ENCODE assay signal across 15 cellular contexts in genomic region chr1:20739225-20739624, GRCh38. TPM values are rescaled to one million over a fixed set of nuclear protein-coding genes. Genes with fewer than 3 reads are reported as not detected.
DNase-seq lines count a peak whose midpoint lies in the region; ATAC-seq and TF ChIP-seq lines count a peak whose summit lies in the region.
"Had no signal": no experiment of that assay in that cellular context is flagged by ENCODE, and none has a peak within 500 bp of the region (broad histone marks: within the 10 kb centered on the region; RNA-seq: fewer than 3 reads in every experiment).

No MANE protein-coding gene starts in this region.

- POLR2A ChIA-PET in A673 (lab: Charles Lee; ENCODE audit: low non-redundant PET) = no interaction called here

- H3K36me3 ChIP-seq in A673 (ENCODE audit: insufficient read depth, low read length, poor library complexity, severe bottlenecking) = peaks cover 65% of the 10 kb centered on the region

- H3K4me1 ChIP-seq in A673 (ENCODE audit: insufficient read depth, low read length, poor library complexity, severe bottlenecking) = no peaks in the 10 kb centered on the region
- H3K4me1 ChIP-seq: tibial nerve had no signal

- no peaks in the 10 kb centered on the region for H3K4me1 Mint-ChIP-seq in activated naive CD8-positive, alpha-beta T cell (ENCODE audit: low read depth)
- no peaks in the 10 kb centered on the region for H3K4me1 Mint-ChIP-seq in activated naive CD8-positive, alpha-beta T cell treated with anti-CD3 and anti-CD28 coated beads, Interleukin-2, amount 50 U/mL, for 24 hours
- peaks cover 3% of the 10 kb centered on the region for H3K4me1 Mint-ChIP-seq in T-helper 17 cell

- H3K4me3 ChIP-seq in fibroblast of pulmonary artery (replicated peaks; ENCODE audit: low read depth, low read length) (no peak overlapping the region), A673 (ENCODE audit: low read depth, low read length, poor library complexity, severe bottlenecking) (no peak overlapping the region)
- H3K4me3 ChIP-seq: tibial nerve had no signal

- H3K27me3 Mint-ChIP-seq in activated naive CD8-positive, alpha-beta T cell = no peaks in the 10 kb centered on the region
- no peaks in the 10 kb centered on the region for H3K27me3 Mint-ChIP-seq in activated naive CD8-positive, alpha-beta T cell treated with anti-CD3 and anti-CD28 coated beads, Interleukin-2, amount 50 U/mL, for 24 hours
- no peaks in the 10 kb centered on the region for H3K27me3 Mint-ChIP-seq in T-helper 17 cell
- H3K27me3 Mint-ChIP-seq: activated naive CD8-positive, alpha-beta T cell treated with anti-CD3 and anti-CD28 coated beads, Interleukin-2, amount 10 ng/mL, durations not matched to agents 7 days and 5 days had no signal

- ATAC-seq in activated naive CD8-positive, alpha-beta T cell treated with anti-CD3 and anti-CD28 coated beads, Interleukin-2, amount 50 U/mL, for 24 hours = no peak
- ATAC-seq in T-helper 17 cell = no peak
- ATAC-seq in HG02938 (IDR thresholded peaks at IDR 0.05; ENCODE audit: unreplicated experiment) = no peak
- ATAC-seq: HCT116 had no signal

- no peaks in the 10 kb centered on the region for H3K9me3 Mint-ChIP-seq in activated naive CD8-positive, alpha-beta T cell (ENCODE audit: low read depth)
- H3K9me3 Mint-ChIP-seq in activated naive CD8-positive, alpha-beta T cell treated with anti-CD3 and anti-CD28 coated beads, Interleukin-2, amount 50 U/mL, for 24 hours = no peaks in the 10 kb centered on the region
- H3K9me3 Mint-ChIP-seq: activated naive CD8-positive, alpha-beta T cell treated with anti-CD3 and anti-CD28 coated beads, Interleukin-2, amount 10 ng/mL, durations not matched to agents 7 days and 5 days had no signal

- peaks cover 5% of the 10 kb centered on the region for H3K36me3 Mint-ChIP-seq in activated naive CD8-positive, alpha-beta T cell
- H3K36me3 Mint-ChIP-seq in activated naive CD8-positive, alpha-beta T cell treated with anti-CD3 and anti-CD28 coated beads, Interleukin-2, amount 50 U/mL, for 24 hours (ENCODE audit: low read depth) = peaks cover 28% of the 10 kb centered on the region
- peaks cover 6% of the 10 kb centered on the region for H3K36me3 Mint-ChIP-seq in T-helper 17 cell (ENCODE audit: low read depth)

- BruUV-seq in A673 (replicated peaks; lab: Mats Ljungman, UMichigan) = no TSS peak

- CTCF ChIA-PET in A673 (lab: Charles Lee) = no interaction called here

- TF ChIP-seq CTCF in fibroblast of pulmonary artery (IDR thresholded peaks at IDR 0.05; ENCODE audit: low read length, missing control alignments) (no peak), A673 (conservative IDR thresholded peaks at IDR 0.05; ENCODE audit: low read depth, low read length) (no peak)

- H3K4me3 Mint-ChIP-seq in activated naive CD8-positive, alpha-beta T cell = no peak overlapping the region
- no peak overlapping the region for H3K4me3 Mint-ChIP-seq in activated naive CD8-positive, alpha-beta T cell treated with anti-CD3 and anti-CD28 coated beads, Interleukin-2, amount 50 U/mL, for 24 hours
- H3K4me3 Mint-ChIP-seq in T-helper 17 cell = no peak overlapping the region
- H3K4me3 Mint-ChIP-seq: activated naive CD8-positive, alpha-beta T cell treated with anti-CD3 and anti-CD28 coated beads, Interleukin-2, amount 10 ng/mL, durations not matched to agents 7 days and 5 days had no signal

- DNase-seq in activated naive CD8-positive, alpha-beta T cell treated with anti-CD3 and anti-CD28 coated beads, Interleukin-2, amount 50 U/mL, for 24 hours = no peak
- DNase-seq in T-helper 17 cell = no peak
- peak; percentile 70 for DNase-seq in fibroblast of pulmonary artery (ENCODE audit: low read depth)
- peak; percentile 31 for DNase-seq in stromal cell of bone marrow (ENCODE audit: low read depth)
- no peak for DNase-seq in KBM-7
- DNase-seq in A673 (ENCODE audit: low spot score) = no peak
- DNase-seq: activated naive CD8-positive, alpha-beta T cell treated with anti-CD3 and anti-CD28 coated beads, Interleukin-2, amount 10 ng/mL, durations not matched to agents 7 days and 5 days; head of caudate nucleus; NCI-H1436; nucleus accumbens; SHP77 treated with DMSO at 0.1 percent for 48 hours had no signal

- in situ Hi-C loops in KBM-7 (cut with MboI; ENCODE audit: low pct_unique_long_range_greater_than_20kb, low sequenced_read_pairs) = no loop called here

- intact Hi-C loops in A673 (cut with micrococcal nuclease; ENCODE audit: unreplicated experiment) = no loop called here

- no peaks in the 10 kb centered on the region for H3K9me3 ChIP-seq in T-helper 17 cell (ENCODE audit: control insufficient read depth, low read length, poor library complexity, severe bottlenecking)
- H3K9me3 ChIP-seq in A673 (ENCODE audit: low read depth, low read length, poor library complexity, severe bottlenecking) = no peaks in the 10 kb centered on the region
- H3K9me3 ChIP-seq: tibial nerve had no signal

- peak overlapping the region; percentile 29 for H3K27ac Mint-ChIP-seq in activated naive CD8-positive, alpha-beta T cell
- no peak overlapping the region for H3K27ac Mint-ChIP-seq in activated naive CD8-positive, alpha-beta T cell treated with anti-CD3 and anti-CD28 coated beads, Interleukin-2, amount 50 U/mL, for 24 hours
- H3K27ac Mint-ChIP-seq in T-helper 17 cell = peak overlapping the region; percentile 41
- H3K27ac Mint-ChIP-seq: activated naive CD8-positive, alpha-beta T cell treated with anti-CD3 and anti-CD28 coated beads, Interleukin-2, amount 10 ng/mL, durations not matched to agents 7 days and 5 days had no signal

- H3K27ac ChIP-seq in A673 (ENCODE audit: low read depth, low read length, poor library complexity, severe bottlenecking) = no peak overlapping the region
- H3K27ac ChIP-seq: tibial nerve had no signal

- H3K27me3 ChIP-seq in A673 (replicated peaks; ENCODE audit: insufficient read depth, low read depth, low read length, poor library complexity) = no peaks in the 10 kb centered on the region
- H3K27me3 ChIP-seq: tibial nerve had no signal

RNA-seq across cellular contexts. Expression of gene SH2D5, which starts 6.7 kb away (rescaled TPM):
- total RNA-seq in T-helper 17 cell (not detected), A673 (2021) (1.1 and 1.9 TPM in 2 replicates)
- total RNA-seq: tibial nerve had no signal

RNA-seq across cellular contexts. Expression of gene KIF17, which starts 21.4 kb away (rescaled TPM):
- total RNA-seq in T-helper 17 cell = under 1 TPM in 1 of 2 donors, not detected in 1; 0.42 TPM
- total RNA-seq in A673 (2021) = 0.28 and 0.71 TPM in 2 replicates
- total RNA-seq: activated naive CD8-positive, alpha-beta T cell treated with anti-CD3 and anti-CD28 coated beads, Interleukin-2, amount 10 ng/mL, durations not matched to agents 7 days and 5 days had no signal

RNA-seq across cellular contexts. Expression of gene HP1BP3, which starts 47.9 kb away (rescaled TPM):
- total RNA-seq in T-helper 17 cell = 100 to 1,000 TPM; 210 to 230 TPM
- total RNA-seq in A673 (2021) = 334 and 337 TPM in 2 replicates

Comparison
In these comparisons a context has a peak if more than half of its experiments do, and no peak if none do; other contexts are left out.
1. DNase-seq: peak in fibroblast of pulmonary artery (single experiment) and stromal cell of bone marrow (single experiment); none in activated naive CD8-positive, alpha-beta T cell treated with anti-CD3 and anti-CD28 coated beads, Interleukin-2, amount 50 U/mL, for 24 hours (single experiment), T-helper 17 cell (0 of 3), KBM-7 (single experiment) and A673 (single experiment).